ENCODE assay signal across 24 cellular contexts in the genomic region with DNA sequence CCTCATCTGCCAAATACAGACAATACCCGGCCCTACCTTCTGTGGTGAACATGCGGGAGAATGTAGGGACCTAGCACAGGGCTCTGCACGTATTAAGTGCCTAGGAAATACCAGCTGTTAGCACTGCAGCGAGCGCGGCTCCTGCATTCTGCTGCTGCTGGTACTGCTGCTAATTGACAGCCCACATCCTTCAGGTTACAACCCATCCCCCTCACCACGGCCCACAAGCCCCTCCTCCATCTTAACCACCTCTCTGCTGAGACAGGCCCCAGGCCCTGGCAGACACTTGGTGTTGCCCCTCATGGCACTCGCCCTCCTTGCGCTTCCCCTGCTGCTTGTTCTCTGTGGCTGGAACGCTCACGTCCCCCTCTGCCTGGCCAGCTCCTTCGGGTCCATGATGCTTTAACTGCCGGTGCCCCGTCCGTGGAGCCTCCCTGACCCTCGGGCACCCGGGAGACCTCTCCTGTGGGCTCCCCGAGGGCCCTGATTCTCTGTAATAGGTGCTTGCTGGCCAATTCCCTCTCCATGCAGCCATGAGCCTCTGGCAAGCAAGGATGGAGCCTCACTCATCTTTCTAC. TPM values are rescaled to one million over a fixed set of nuclear protein-coding genes. Genes with fewer than 3 reads are reported as not detected.
DNase-seq lines count a peak whose midpoint lies in the region; ATAC-seq lines count a peak whose summit lies in the region.
"Had no signal": no experiment of that assay in that cellular context is flagged by ENCODE, and none has a peak within 500 bp of the region (broad histone marks: within the 10 kb centered on the region; RNA-seq: fewer than 3 reads in every experiment).

No MANE protein-coding gene starts in this region.

- no peaks in the 10 kb centered on the region for H3K9me3 Mint-ChIP-seq in stimulated activated naive CD8-positive, alpha-beta T cell treated with anti-CD3 and anti-CD28 coated beads, Interleukin-15, amount 100 ng/mL, for 72 hours
- H3K9me3 Mint-ChIP-seq in immature natural killer cell, result no peaks in the 10 kb centered on the region
- H3K9me3 Mint-ChIP-seq: activated CD4-positive, alpha-beta memory T cell treated with anti-CD3 and anti-CD28 coated beads for 36 hours; activated T-cell treated with anti-CD3 and anti-CD28 coated beads, Interleukin-2, amount 50 U/mL, for 72 hours; naive thymus-derived CD8-positive, alpha-beta T cell; stimulated activated effector memory CD8-positive, alpha-beta T cell treated with anti-CD3 and anti-CD28 coated beads, Interleukin-12 subunit alpha, Interleukin-12 subunit beta, amount 100 ng/mL, for 72 hours had no signal

- peaks cover 1% of the 10 kb centered on the region for H3K27me3 Mint-ChIP-seq in stimulated activated naive CD8-positive, alpha-beta T cell treated with anti-CD3 and anti-CD28 coated beads, Interleukin-15, amount 100 ng/mL, for 72 hours
- H3K27me3 Mint-ChIP-seq in immature natural killer cell (ENCODE audit: low read depth in 3 of 3), result peaks cover 0 to 3% (median 0%) of the 10 kb centered on the region in 3 donors

- H3K4me1 Mint-ChIP-seq in stimulated activated naive CD8-positive, alpha-beta T cell treated with anti-CD3 and anti-CD28 coated beads, Interleukin-15, amount 100 ng/mL, for 72 hours, result no peaks in the 10 kb centered on the region
- H3K4me1 Mint-ChIP-seq in immature natural killer cell, result no peaks in the 10 kb centered on the region
- H3K4me1 Mint-ChIP-seq: CD4-positive, CD25-positive, alpha-beta regulatory T cell had no signal

- no peak for DNase-seq in stimulated activated naive CD8-positive, alpha-beta T cell treated with anti-CD3 and anti-CD28 coated beads, Interleukin-15, amount 100 ng/mL, for 72 hours
- DNase-seq in stimulated activated naive CD8-positive, alpha-beta T cell treated with anti-CD3 and anti-CD28 coated beads, Interleukin-15, Interleukin-2, amounts not matched to agents 100 U/mL and 50 U/mL, for 24 hours, result no peak
- DNase-seq in NCI-H2227 (lab: John Stamatoyannopoulos, UW; ENCODE audit: unreplicated experiment) (peak; percentile 45), iPS-NIHi7 (ENCODE audit: extremely low spot score) (peak; percentile 60), AG20443 (ENCODE audit: low spot score) (no peak), immature natural killer cell (no peak)
- DNase-seq: activated CD4-positive, alpha-beta memory T cell treated with anti-CD3 and anti-CD28 coated beads for 36 hours; activated CD4-positive, CD25-positive, alpha-beta regulatory T cell treated with anti-CD3 and anti-CD28 coated beads, Interleukin-2, amount 50 U/mL, for 72 hours; activated naive CD4-positive, alpha-beta T cell; activated T-cell treated with anti-CD3 and anti-CD28 coated beads, Interleukin-2, amount 50 U/mL, for 72 hours; CD4-positive, CD25-positive, alpha-beta regulatory T cell; central memory CD4-positive, alpha-beta T cell; Kasumi-1; lower lobe of right lung; MV-4-11; naive thymus-derived CD8-positive, alpha-beta T cell; NCI-H187; NCI-H226; Peyer's patch; SHP77 treated with DMSO at 0.1 percent for 48 hours; stimulated activated CD4-positive, alpha-beta T cell treated with anti-CD3 and anti-CD28 coated beads, Interleukin-15, amount 100 ng/mL, for 24 hours had no signal

- H3K36me3 Mint-ChIP-seq in immature natural killer cell, result no peaks in the 10 kb centered on the region
- H3K36me3 Mint-ChIP-seq: activated CD4-positive, alpha-beta memory T cell treated with anti-CD3 and anti-CD28 coated beads for 36 hours; CD4-positive, CD25-positive, alpha-beta regulatory T cell; naive thymus-derived CD8-positive, alpha-beta T cell; stimulated activated effector memory CD8-positive, alpha-beta T cell treated with anti-CD3 and anti-CD28 coated beads, Interleukin-12 subunit alpha, Interleukin-12 subunit beta, amount 100 ng/mL, for 72 hours had no signal

- H3K27ac Mint-ChIP-seq in stimulated activated naive CD8-positive, alpha-beta T cell treated with anti-CD3 and anti-CD28 coated beads, Interleukin-15, amount 100 ng/mL, for 72 hours, result no peak overlapping the region
- H3K27ac Mint-ChIP-seq in immature natural killer cell, result no peak overlapping the region
- H3K27ac Mint-ChIP-seq: activated CD4-positive, alpha-beta memory T cell treated with anti-CD3 and anti-CD28 coated beads for 36 hours; activated T-cell treated with anti-CD3 and anti-CD28 coated beads, Interleukin-2, amount 50 U/mL, for 72 hours; CD4-positive, CD25-positive, alpha-beta regulatory T cell; naive thymus-derived CD8-positive, alpha-beta T cell; stimulated activated effector memory CD8-positive, alpha-beta T cell treated with anti-CD3 and anti-CD28 coated beads, Interleukin-12 subunit alpha, Interleukin-12 subunit beta, amount 100 ng/mL, for 72 hours had no signal

- ATAC-seq in stimulated activated naive CD8-positive, alpha-beta T cell treated with anti-CD3 and anti-CD28 coated beads, Interleukin-15, amount 100 ng/mL, for 72 hours, result peak; percentile 18
- no peak for ATAC-seq in stimulated activated naive CD8-positive, alpha-beta T cell treated with anti-CD3 and anti-CD28 coated beads, Interleukin-15, Interleukin-2, amounts not matched to agents 100 U/mL and 50 U/mL, for 24 hours
- no peak for ATAC-seq in HG02642 (IDR thresholded peaks at IDR 0.05; ENCODE audit: poor library complexity, unreplicated experiment)
- no peak for ATAC-seq in HG02571 (IDR thresholded peaks at IDR 0.05; ENCODE audit: unreplicated experiment)
- ATAC-seq: activated T-cell treated with anti-CD3 and anti-CD28 coated beads, Interleukin-2, amount 50 U/mL, for 72 hours; lower lobe of right lung; naive thymus-derived CD8-positive, alpha-beta T cell; stimulated activated effector memory CD8-positive, alpha-beta T cell treated with anti-CD3 and anti-CD28 coated beads, Interleukin-12 subunit alpha, Interleukin-12 subunit beta, amount 100 ng/mL, for 72 hours had no signal

- no peak overlapping the region for H3K4me3 Mint-ChIP-seq in stimulated activated naive CD8-positive, alpha-beta T cell treated with anti-CD3 and anti-CD28 coated beads, Interleukin-15, amount 100 ng/mL, for 72 hours
- H3K4me3 Mint-ChIP-seq in immature natural killer cell, result no peak overlapping the region
- H3K4me3 Mint-ChIP-seq: activated CD4-positive, alpha-beta memory T cell treated with anti-CD3 and anti-CD28 coated beads for 36 hours; activated T-cell treated with anti-CD3 and anti-CD28 coated beads, Interleukin-2, amount 50 U/mL, for 72 hours; CD4-positive, CD25-positive, alpha-beta regulatory T cell; naive thymus-derived CD8-positive, alpha-beta T cell; stimulated activated effector memory CD8-positive, alpha-beta T cell treated with anti-CD3 and anti-CD28 coated beads, Interleukin-12 subunit alpha, Interleukin-12 subunit beta, amount 100 ng/mL, for 72 hours had no signal

RNA-seq across cellular contexts. Expression of a gene that starts 53.3 kb away (rescaled TPM):
- under 1 TPM in 1 of 3 donors, not detected in 2; 0.18 TPM for polyA plus RNA-seq in immature natural killer cell

Comparison
In these comparisons a context has a peak if more than half of its experiments do, and no peak if none do; other contexts are left out.
1. DNase-seq: peak in NCI-H2227 (single experiment) and iPS-NIHi7 (single experiment); none in stimulated activated naive CD8-positive, alpha-beta T cell treated with anti-CD3 and anti-CD28 coated beads, Interleukin-15, amount 100 ng/mL, for 72 hours (0 of 2), stimulated activated naive CD8-positive, alpha-beta T cell treated with anti-CD3 and anti-CD28 coated beads, Interleukin-15, Interleukin-2, amounts not matched to agents 100 U/mL and 50 U/mL, for 24 hours (single experiment), AG20443 (single experiment) and immature natural killer cell (0 of 3).